Comparison of ENCODE assay signal across 1 cellular context in the genomic region with DNA sequence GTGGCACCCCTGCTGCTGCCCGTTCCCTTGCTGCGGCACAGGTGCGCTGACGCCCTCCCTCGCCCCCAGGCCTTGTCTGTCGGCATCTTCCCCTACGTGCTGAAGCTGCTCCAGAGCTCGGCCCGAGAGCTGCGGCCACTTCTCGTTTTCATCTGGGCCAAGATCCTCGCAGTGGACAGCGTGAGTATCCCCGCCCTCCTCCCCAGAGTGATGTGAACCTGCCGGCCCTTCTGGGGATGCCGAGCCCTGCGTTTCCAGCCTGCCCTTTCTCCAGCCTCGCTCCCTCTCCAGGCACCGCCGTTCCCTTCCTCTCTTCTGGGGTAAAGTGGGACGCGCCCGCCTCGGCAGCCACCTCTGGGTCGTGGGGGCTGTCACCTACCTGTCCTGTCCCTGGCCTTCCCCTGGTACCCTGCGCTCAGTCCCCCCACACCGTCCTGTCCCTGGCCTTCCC.
TF ChIP-seq lines count a peak whose summit lies in the region.

No MANE protein-coding gene starts in this region.

TF ChIP-seq in A549, 52 proteins besides CTCF, POLR2A, EP300 and RAD21 (continued from another document):
- TF ChIP-seq HOXA7 (CRISPR knock-in tag; IDR thresholded peaks at IDR 0.05) (no peak), NR3C1 (IDR thresholded peaks at IDR 0.05) (no peak)
